ENCODE assay signal across 18 cellular contexts in the genomic region with DNA sequence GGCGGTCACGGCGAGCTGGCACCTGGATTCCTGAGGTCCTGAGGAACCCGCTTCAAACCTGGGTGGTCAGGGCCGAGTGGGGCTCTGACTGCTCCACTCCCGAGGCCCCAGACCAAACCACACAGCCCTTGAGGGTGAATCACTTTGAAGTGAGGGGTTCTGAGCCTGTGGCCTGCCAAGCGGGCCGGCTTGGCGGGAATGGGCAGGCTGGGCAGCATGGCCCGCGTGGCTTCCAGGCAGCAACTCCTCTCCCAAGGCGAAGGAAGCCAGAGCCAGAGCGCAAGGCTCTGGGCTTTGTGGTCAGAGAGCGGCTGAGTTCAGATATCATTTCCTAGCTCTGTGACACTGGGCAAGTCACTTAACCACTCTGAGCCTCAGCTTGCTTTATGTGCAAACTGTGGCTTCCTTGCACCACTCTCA. TPM values are rescaled to one million over a fixed set of nuclear protein-coding genes. Genes with fewer than 3 reads are reported as not detected.
DNase-seq lines count a peak whose midpoint lies in the region; ATAC-seq and TF ChIP-seq lines count a peak whose summit lies in the region.
"Had no signal": no experiment of that assay in that cellular context is flagged by ENCODE, and none has a peak within 500 bp of the region (broad histone marks: within the 10 kb centered on the region; RNA-seq: fewer than 3 reads in every experiment).

No MANE protein-coding gene starts in this region.

- H3K36me3 ChIP-seq in suprapubic skin: no peaks in the 10 kb centered on the region
- H3K36me3 ChIP-seq: upper lobe of right lung had no signal

- H3K4me1 ChIP-seq in suprapubic skin: peaks cover 53% of the 10 kb centered on the region

- no peak for TF ChIP-seq EP300 in suprapubic skin (IDR thresholded peaks at IDR 0.05)

- peak overlapping the region; percentile 61 for H3K27ac ChIP-seq in suprapubic skin
- H3K27ac ChIP-seq: 22Rv1, C4-2B, upper lobe of right lung had no signal

- intact Hi-C loops in activated CD8-positive, alpha-beta T cell treated with anti-CD3 and anti-CD28 coated beads for 36 hours (cut with micrococcal nuclease): no loop called here

- peaks cover 65% of the 10 kb centered on the region for H3K4me1 Mint-ChIP-seq in activated CD8-positive, alpha-beta T cell treated with anti-CD3 and anti-CD28 coated beads, Interleukin-2, amount 10 ng/mL, durations not matched to agents 7 days and 5 days (ENCODE audit: low read depth)
- H3K4me1 Mint-ChIP-seq in activated CD8-positive, alpha-beta T cell treated with anti-CD3 and anti-CD28 coated beads for 36 hours (ENCODE audit: low read depth): peaks cover 25% of the 10 kb centered on the region

- WGBS in suprapubic skin: 71% methylated on average over 8 of the region's 14 CpGs

- POLR2A ChIA-PET in activated CD8-positive, alpha-beta T cell treated with anti-CD3 and anti-CD28 coated beads, Interleukin-2, amount 10 ng/mL, durations not matched to agents 7 days and 5 days (lab: Charles Lee): no interaction called here
- POLR2A ChIA-PET in activated CD8-positive, alpha-beta T cell treated with anti-CD3 and anti-CD28 coated beads for 36 hours (lab: Charles Lee): no interaction called here

- peak; percentile 29 for DNase-seq in activated CD8-positive, alpha-beta T cell treated with anti-CD3 and anti-CD28 coated beads, Interleukin-2, amount 10 ng/mL, durations not matched to agents 7 days and 5 days
- DNase-seq in activated CD8-positive, alpha-beta T cell treated with anti-CD3 and anti-CD28 coated beads for 36 hours: no peak
- DNase-seq in astrocyte of the spinal cord (ENCODE audit: low read depth, low spot score) (peak; percentile 61), kidney tubule cell (ENCODE audit: low spot score) (peak; percentile 23), suprapubic skin (ENCODE audit: low spot score in 2 of 2) (no peak), left lobe of liver (ENCODE audit: low spot score) (no peak), globus pallidus (ENCODE audit: low spot score) (no peak)
- DNase-seq: activated CD4-positive, alpha-beta T cell treated with anti-CD3 and anti-CD28 coated beads, Interleukin-2, amount 50 U/mL, for 4 hours; mammary epithelial cell; NCI-H1105; stimulated activated naive CD4-positive, alpha-beta T cell; upper lobe of right lung had no signal

- TF ChIP-seq POLR2A in suprapubic skin (IDR thresholded peaks at IDR 0.05): no peak

- no peaks in the 10 kb centered on the region for H3K9me3 Mint-ChIP-seq in activated CD8-positive, alpha-beta T cell treated with anti-CD3 and anti-CD28 coated beads, Interleukin-2, amount 10 ng/mL, durations not matched to agents 7 days and 5 days (ENCODE audit: insufficient read depth)
- no peaks in the 10 kb centered on the region for H3K9me3 Mint-ChIP-seq in activated CD8-positive, alpha-beta T cell treated with anti-CD3 and anti-CD28 coated beads for 36 hours
- H3K9me3 Mint-ChIP-seq: activated T-helper 1 cell treated with anti-CD3 and anti-CD28 coated beads, Interleukin-12 subunit alpha, Interleukin-12 subunit beta, Interleukin-2, Interleukin-4 antibody, amounts not matched to agents 30 ng/mL and 10 ng/mL and 1 ng/mL, durations not matched to agents 14 hours and 24 hours and 36 hours; nephron had no signal

- H3K27me3 ChIP-seq in suprapubic skin: no peaks in the 10 kb centered on the region
- H3K27me3 ChIP-seq: upper lobe of right lung had no signal

- CTCF ChIA-PET in activated CD8-positive, alpha-beta T cell treated with anti-CD3 and anti-CD28 coated beads, Interleukin-2, amount 10 ng/mL, durations not matched to agents 7 days and 5 days (lab: Charles Lee): interaction anchor here (2.3 kb wide), 1 partner anchor 243 kb away, joined by 4 read pairs; no protein-coding TSS in a partner anchor
- CTCF ChIA-PET in activated CD8-positive, alpha-beta T cell treated with anti-CD3 and anti-CD28 coated beads for 36 hours (lab: Charles Lee): no interaction called here

- in situ Hi-C loops in astrocyte of the spinal cord (cut with HindIII; ENCODE audit: low sequenced_read_pairs): no loop called here

- H3K27ac Mint-ChIP-seq in activated CD8-positive, alpha-beta T cell treated with anti-CD3 and anti-CD28 coated beads, Interleukin-2, amount 10 ng/mL, durations not matched to agents 7 days and 5 days: peak overlapping the region; percentile 61
- H3K27ac Mint-ChIP-seq in activated CD8-positive, alpha-beta T cell treated with anti-CD3 and anti-CD28 coated beads for 36 hours: no peak overlapping the region
- H3K27ac Mint-ChIP-seq: activated T-helper 1 cell treated with anti-CD3 and anti-CD28 coated beads, Interleukin-12 subunit alpha, Interleukin-12 subunit beta, Interleukin-2, Interleukin-4 antibody, amounts not matched to agents 30 ng/mL and 10 ng/mL and 1 ng/mL, durations not matched to agents 14 hours and 24 hours and 36 hours; nephron had no signal

- H3K9me3 ChIP-seq in suprapubic skin: no peaks in the 10 kb centered on the region
- H3K9me3 ChIP-seq: upper lobe of right lung had no signal

- H3K27me3 Mint-ChIP-seq in activated CD8-positive, alpha-beta T cell treated with anti-CD3 and anti-CD28 coated beads, Interleukin-2, amount 10 ng/mL, durations not matched to agents 7 days and 5 days (ENCODE audit: low read depth): no peaks in the 10 kb centered on the region
- no peaks in the 10 kb centered on the region for H3K27me3 Mint-ChIP-seq in activated CD8-positive, alpha-beta T cell treated with anti-CD3 and anti-CD28 coated beads for 36 hours

- no peak for TF ChIP-seq CTCF in activated CD8-positive, alpha-beta T cell treated with anti-CD3 and anti-CD28 coated beads for 36 hours (IDR thresholded peaks at IDR 0.05)
- TF ChIP-seq CTCF in astrocyte of the spinal cord (IDR thresholded peaks at IDR 0.05; ENCODE audit: low read depth, low read length): no peak
- no peak for TF ChIP-seq CTCF in suprapubic skin (IDR thresholded peaks at IDR 0.05)

- H3K4me3 Mint-ChIP-seq in activated CD8-positive, alpha-beta T cell treated with anti-CD3 and anti-CD28 coated beads, Interleukin-2, amount 10 ng/mL, durations not matched to agents 7 days and 5 days: no peak overlapping the region
- no peak overlapping the region for H3K4me3 Mint-ChIP-seq in activated CD8-positive, alpha-beta T cell treated with anti-CD3 and anti-CD28 coated beads for 36 hours
- H3K4me3 Mint-ChIP-seq: activated T-helper 1 cell treated with anti-CD3 and anti-CD28 coated beads, Interleukin-12 subunit alpha, Interleukin-12 subunit beta, Interleukin-2, Interleukin-4 antibody, amounts not matched to agents 30 ng/mL and 10 ng/mL and 1 ng/mL, durations not matched to agents 14 hours and 24 hours and 36 hours; nephron had no signal

- peak; percentile 79 for ATAC-seq in activated CD8-positive, alpha-beta T cell treated with anti-CD3 and anti-CD28 coated beads, Interleukin-2, amount 10 ng/mL, durations not matched to agents 7 days and 5 days
- no peak for ATAC-seq in activated CD8-positive, alpha-beta T cell treated with anti-CD3 and anti-CD28 coated beads for 36 hours
- no peak for ATAC-seq in left lobe of liver
- no peak for ATAC-seq in GM18868 (IDR thresholded peaks at IDR 0.05; ENCODE audit: unreplicated experiment)
- ATAC-seq: Panc1 had no signal

- H3K36me3 Mint-ChIP-seq in activated CD8-positive, alpha-beta T cell treated with anti-CD3 and anti-CD28 coated beads, Interleukin-2, amount 10 ng/mL, durations not matched to agents 7 days and 5 days (ENCODE audit: low read depth): peaks cover 19% of the 10 kb centered on the region
- no peaks in the 10 kb centered on the region for H3K36me3 Mint-ChIP-seq in activated CD8-positive, alpha-beta T cell treated with anti-CD3 and anti-CD28 coated beads for 36 hours (ENCODE audit: low read depth)

- no peak overlapping the region for H3K4me3 ChIP-seq in astrocyte of the spinal cord (ENCODE audit: low read depth, low read length)
- no peak overlapping the region for H3K4me3 ChIP-seq in suprapubic skin
- H3K4me3 ChIP-seq: upper lobe of right lung had no signal

RNA-seq across cellular contexts. Expression of a gene that starts 42.7 kb away (rescaled TPM):
- total RNA-seq in activated CD8-positive, alpha-beta T cell treated with anti-CD3 and anti-CD28 coated beads, Interleukin-2, amount 10 ng/mL, durations not matched to agents 7 days and 5 days: 10 to 100 TPM; 62.5 to 70.4 TPM
- 10 to 100 TPM; 37.6 to 38.5 TPM for total RNA-seq in activated CD8-positive, alpha-beta T cell treated with anti-CD3 and anti-CD28 coated beads for 36 hours
- total RNA-seq in suprapubic skin: 10 to 100 TPM; 63.9 to 89.9 (median 70.0) TPM
- total RNA-seq in left lobe of liver: 15.4 TPM

Comparison
In these comparisons a context has a peak if more than half of its experiments do, and no peak if none do; other contexts are left out.
1. DNase-seq: peak in activated CD8-positive, alpha-beta T cell treated with anti-CD3 and anti-CD28 coated beads, Interleukin-2, amount 10 ng/mL, durations not matched to agents 7 days and 5 days (single experiment), astrocyte of the spinal cord (single experiment) and kidney tubule cell (single experiment); none in activated CD8-positive, alpha-beta T cell treated with anti-CD3 and anti-CD28 coated beads for 36 hours (single experiment), suprapubic skin (0 of 2), left lobe of liver (single experiment) and globus pallidus (single experiment).